Comparison of ENCODE assay signal across 19 cellular contexts in the genomic region with DNA sequence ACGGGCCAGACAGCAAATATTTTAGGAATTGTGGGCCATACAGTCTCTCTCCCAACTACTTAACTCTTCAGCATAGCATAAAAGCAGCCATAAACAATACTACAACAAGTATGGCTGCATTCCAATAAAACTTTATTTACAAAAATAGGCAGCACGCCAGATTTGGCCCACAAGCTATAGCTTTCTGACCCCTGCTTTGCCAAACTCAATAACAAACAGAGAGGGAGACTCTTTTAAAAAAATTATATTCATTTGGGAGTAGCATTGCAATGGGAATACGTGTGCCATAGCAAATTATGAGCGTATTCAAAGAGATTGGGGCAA. TPM values are rescaled to one million over a fixed set of nuclear protein-coding genes. Genes with fewer than 3 reads are reported as not detected.
DNase-seq lines count a peak whose midpoint lies in the region; ATAC-seq and TF ChIP-seq lines count a peak whose summit lies in the region.
"Had no signal": no experiment of that assay in that cellular context is flagged by ENCODE, and none has a peak within 500 bp of the region (broad histone marks: within the 10 kb centered on the region; RNA-seq: fewer than 3 reads in every experiment).

No MANE protein-coding gene starts in this region.

- peak overlapping the region; percentile 99 for H3K27ac Mint-ChIP-seq in WTC11
- H3K27ac Mint-ChIP-seq in CD8-positive, alpha-beta T cell, result no peak overlapping the region
- H3K27ac Mint-ChIP-seq: CD4-positive, CD25-positive, alpha-beta regulatory T cell; IgD-negative memory B cell had no signal

- H3K9me3 ChIP-seq in HUES6 (ENCODE audit: control insufficient read depth, insufficient read depth, low read depth, low read length) (peaks cover 13% of the 10 kb centered on the region), iPS-20b (ENCODE audit: insufficient read depth, low read depth, low read length) (no peaks in the 10 kb centered on the region)
- H3K9me3 ChIP-seq in CD8-positive, alpha-beta T cell (ENCODE audit: low read length), result no peaks in the 10 kb centered on the region

- peak overlapping the region; percentile 29; the same call in 1 of the 2 replicates for H3K27ac ChIP-seq in 22Rv1
- peak overlapping the region; percentile 84 for H3K27ac ChIP-seq in HUES6 (ENCODE audit: low read depth, low read length)
- peak overlapping the region; percentile 62 for H3K27ac ChIP-seq in iPS-20b (ENCODE audit: low read length)
- H3K27ac ChIP-seq in CD8-positive, alpha-beta T cell (ENCODE audit: low read depth, low read length), result no peak overlapping the region
- H3K27ac ChIP-seq: BLaER1 treated with 17β-estradiol and CSF1 and Interleukin-3, amounts not matched to agents 10 nM and 100 nM; HL-60 had no signal

- intact Hi-C loops in CD8-positive, alpha-beta T cell (cut with DNase I, micrococcal nuclease), result no loop called here

- peaks cover 5% of the 10 kb centered on the region; the same call in 1 of the 2 replicates for H3K36me3 ChIP-seq in HUES6 (ENCODE audit: control insufficient read depth, insufficient read depth, low read length)
- H3K36me3 ChIP-seq in iPS-20b (ENCODE audit: insufficient read depth, low read depth, low read length), result no peaks in the 10 kb centered on the region
- H3K36me3 ChIP-seq in CD8-positive, alpha-beta T cell (ENCODE audit: insufficient read depth, low read length), result no peaks in the 10 kb centered on the region
- H3K36me3 ChIP-seq: BLaER1 treated with 17β-estradiol and CSF1 and Interleukin-3, amounts not matched to agents 10 nM and 100 nM had no signal

- H3K27me3 ChIP-seq in HUES6 (ENCODE audit: control insufficient read depth, insufficient read depth, low read length), result no peaks in the 10 kb centered on the region; the same call in 1 of the 2 replicates
- H3K27me3 ChIP-seq in iPS-20b (ENCODE audit: insufficient read depth, low read length), result peaks cover 9% of the 10 kb centered on the region; the same call in 1 of the 2 replicates
- no peaks in the 10 kb centered on the region for H3K27me3 ChIP-seq in CD8-positive, alpha-beta T cell (ENCODE audit: insufficient read depth, low read length)

- H3K4me3 ChIP-seq in HUES6 (ENCODE audit: low read depth, low read length), result no peak overlapping the region
- no peak overlapping the region for H3K4me3 ChIP-seq in iPS-20b (ENCODE audit: low read length)
- no peak overlapping the region for H3K4me3 ChIP-seq in CD8-positive, alpha-beta T cell (ENCODE audit: low read depth, low read length)
- H3K4me3 ChIP-seq: BLaER1 treated with 17β-estradiol and CSF1 and Interleukin-3, amounts not matched to agents 10 nM and 100 nM had no signal

- peaks cover 4% of the 10 kb centered on the region; the same call in 1 of the 2 replicates for H3K9me3 Mint-ChIP-seq in WTC11
- no peaks in the 10 kb centered on the region for H3K9me3 Mint-ChIP-seq in CD8-positive, alpha-beta T cell
- no peaks in the 10 kb centered on the region for H3K9me3 Mint-ChIP-seq in activated T-cell treated with anti-CD3 and anti-CD28 coated beads, Interleukin-2, amount 50 U/mL, for 4 hours
- H3K9me3 Mint-ChIP-seq: IgD-negative memory B cell had no signal

- DNase-seq in WTC11 (ENCODE audit: low spot score) (no peak), NCI-H446 treated with DMSO at 0.1 percent for 48 hours (lab: John Stamatoyannopoulos, UW) (no peak)
- no peak for DNase-seq in CD8-positive, alpha-beta T cell
- DNase-seq in activated T-cell treated with anti-CD3 and anti-CD28 coated beads, Interleukin-2, amount 50 U/mL, for 4 hours, result no peak
- DNase-seq: 8988T; ACHN; Calu3; CD4-positive, CD25-positive, alpha-beta regulatory T cell; DMS 273 treated with DMSO at 0.1 percent for 48 hours; HCEC 1CT had no signal

- H3K36me3 Mint-ChIP-seq in WTC11, result peaks cover 41% of the 10 kb centered on the region
- no peaks in the 10 kb centered on the region for H3K36me3 Mint-ChIP-seq in CD8-positive, alpha-beta T cell
- H3K36me3 Mint-ChIP-seq in activated T-cell treated with anti-CD3 and anti-CD28 coated beads, Interleukin-2, amount 50 U/mL, for 4 hours (ENCODE audit: insufficient read depth), result no peaks in the 10 kb centered on the region
- H3K36me3 Mint-ChIP-seq: CD4-positive, CD25-positive, alpha-beta regulatory T cell; IgD-negative memory B cell had no signal

- peaks cover 66% of the 10 kb centered on the region for H3K4me1 Mint-ChIP-seq in WTC11
- peaks cover 16% of the 10 kb centered on the region for H3K4me1 Mint-ChIP-seq in CD8-positive, alpha-beta T cell (ENCODE audit: low read depth)
- H3K4me1 Mint-ChIP-seq in activated T-cell treated with anti-CD3 and anti-CD28 coated beads, Interleukin-2, amount 50 U/mL, for 4 hours (ENCODE audit: low read depth), result peaks cover 10% of the 10 kb centered on the region

- TF ChIP-seq CTCF in 22Rv1 (IDR thresholded peaks at IDR 0.05) (no peak), WTC11 (IDR thresholded peaks at IDR 0.05) (no peak)
- no peak for TF ChIP-seq CTCF in CD8-positive, alpha-beta T cell (IDR thresholded peaks at IDR 0.05)

- H3K4me3 Mint-ChIP-seq in WTC11, result no peak overlapping the region
- H3K4me3 Mint-ChIP-seq in CD8-positive, alpha-beta T cell, result no peak overlapping the region
- H3K4me3 Mint-ChIP-seq in activated T-cell treated with anti-CD3 and anti-CD28 coated beads, Interleukin-2, amount 50 U/mL, for 4 hours, result no peak overlapping the region
- H3K4me3 Mint-ChIP-seq: CD4-positive, CD25-positive, alpha-beta regulatory T cell had no signal

- peak overlapping the region; percentile 59 for H3K9ac ChIP-seq in HUES6 (ENCODE audit: low read length)
- 0 out of 2 replicates have a peak overlapping the region, but pooled peaks have one; percentile 43 for H3K9ac ChIP-seq in iPS-20b (ENCODE audit: low read depth, low read length)
- H3K9ac ChIP-seq: BLaER1 treated with 17β-estradiol and CSF1 and Interleukin-3, amounts not matched to agents 10 nM and 100 nM had no signal

- ATAC-seq in WTC11, result no peak
- no peak for ATAC-seq in CD8-positive, alpha-beta T cell
- ATAC-seq in HG02870 (IDR thresholded peaks at IDR 0.05; ENCODE audit: unreplicated experiment), result no peak
- no peak for ATAC-seq in activated T-cell treated with anti-CD3 and anti-CD28 coated beads, Interleukin-2, amount 50 U/mL, for 4 hours

- POLR2A ChIA-PET in WTC11 (lab: Charles Lee), result no interaction called here
- POLR2A ChIA-PET in CD8-positive, alpha-beta T cell (lab: Charles Lee), result no interaction called here

- CTCF ChIA-PET in WTC11 (lab: Charles Lee), result interaction anchor here (0.7 kb wide), 1 partner anchor 14 kb away, joined by 3 read pairs; no protein-coding TSS in a partner anchor
- CTCF ChIA-PET in CD8-positive, alpha-beta T cell (lab: Charles Lee), result no interaction called here

- no peaks in the 10 kb centered on the region for H3K27me3 Mint-ChIP-seq in WTC11 (ENCODE audit: low read depth)
- peaks cover 20% of the 10 kb centered on the region for H3K27me3 Mint-ChIP-seq in CD8-positive, alpha-beta T cell (ENCODE audit: low read depth)
- peaks cover 9% of the 10 kb centered on the region for H3K27me3 Mint-ChIP-seq in activated T-cell treated with anti-CD3 and anti-CD28 coated beads, Interleukin-2, amount 50 U/mL, for 4 hours (ENCODE audit: low read depth)

- H3K4me1 ChIP-seq in HUES6 (ENCODE audit: control insufficient read depth, insufficient read depth, low read length), result peaks cover 57% of the 10 kb centered on the region
- peaks cover 40% of the 10 kb centered on the region for H3K4me1 ChIP-seq in iPS-20b (ENCODE audit: insufficient read depth, low read length)
- H3K4me1 ChIP-seq in CD8-positive, alpha-beta T cell (ENCODE audit: insufficient read depth, low read length), result peaks cover 3% of the 10 kb centered on the region

TF ChIP-seq in WTC11, 78 proteins besides CTCF, POLR2A, EP300 and RAD21:
- TF ChIP-seq, protein P1, sequence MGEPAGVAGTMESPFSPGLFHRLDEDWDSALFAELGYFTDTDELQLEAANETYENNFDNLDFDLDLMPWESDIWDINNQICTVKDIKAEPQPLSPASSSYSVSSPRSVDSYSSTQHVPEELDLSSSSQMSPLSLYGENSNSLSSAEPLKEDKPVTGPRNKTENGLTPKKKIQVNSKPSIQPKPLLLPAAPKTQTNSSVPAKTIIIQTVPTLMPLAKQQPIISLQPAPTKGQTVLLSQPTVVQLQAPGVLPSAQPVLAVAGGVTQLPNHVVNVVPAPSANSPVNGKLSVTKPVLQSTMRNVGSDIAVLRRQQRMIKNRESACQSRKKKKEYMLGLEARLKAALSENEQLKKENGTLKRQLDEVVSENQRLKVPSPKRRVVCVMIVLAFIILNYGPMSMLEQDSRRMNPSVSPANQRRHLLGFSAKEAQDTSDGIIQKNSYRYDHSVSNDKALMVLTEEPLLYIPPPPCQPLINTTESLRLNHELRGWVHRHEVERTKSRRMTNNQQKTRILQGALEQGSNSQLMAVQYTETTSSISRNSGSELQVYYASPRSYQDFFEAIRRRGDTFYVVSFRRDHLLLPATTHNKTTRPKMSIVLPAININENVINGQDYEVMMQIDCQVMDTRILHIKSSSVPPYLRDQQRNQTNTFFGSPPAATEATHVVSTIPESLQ (CRISPR knock-in tag; IDR thresholded peaks at IDR 0.05), result no peak
- no peak for TF ChIP-seq TCF7 (CRISPR knock-in tag; IDR thresholded peaks at IDR 0.05; ENCODE audit: low read depth)
- TF ChIP-seq, protein P2, sequence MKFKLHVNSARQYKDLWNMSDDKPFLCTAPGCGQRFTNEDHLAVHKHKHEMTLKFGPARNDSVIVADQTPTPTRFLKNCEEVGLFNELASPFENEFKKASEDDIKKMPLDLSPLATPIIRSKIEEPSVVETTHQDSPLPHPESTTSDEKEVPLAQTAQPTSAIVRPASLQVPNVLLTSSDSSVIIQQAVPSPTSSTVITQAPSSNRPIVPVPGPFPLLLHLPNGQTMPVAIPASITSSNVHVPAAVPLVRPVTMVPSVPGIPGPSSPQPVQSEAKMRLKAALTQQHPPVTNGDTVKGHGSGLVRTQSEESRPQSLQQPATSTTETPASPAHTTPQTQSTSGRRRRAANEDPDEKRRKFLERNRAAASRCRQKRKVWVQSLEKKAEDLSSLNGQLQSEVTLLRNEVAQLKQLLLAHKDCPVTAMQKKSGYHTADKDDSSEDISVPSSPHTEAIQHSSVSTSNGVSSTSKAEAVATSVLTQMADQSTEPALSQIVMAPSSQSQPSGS (CRISPR knock-in tag; IDR thresholded peaks at IDR 0.05; ENCODE audit: borderline replicate concordance, low read depth), result no peak
TF ChIP-seq in WTC11: peak in this region for 0.

RNA-seq across cellular contexts. Expression of gene HAO2, which starts 37.7 kb away (rescaled TPM):
- 0.53 to 1.0 TPM (median 0.80 TPM) in 3 replicates for total RNA-seq in WTC11 (2021)
- total RNA-seq in CD8-positive, alpha-beta T cell, result not detected
- not detected for total RNA-seq in activated T-cell treated with anti-CD3 and anti-CD28 coated beads, Interleukin-2, amount 50 U/mL, for 4 hours
- total RNA-seq: Calu3; CD4-positive, CD25-positive, alpha-beta regulatory T cell; Daoy; H4 had no signal
